In genomic region chr6:104623052-104623690, GRCh38 we compare ENCODE assay signal across 10 cellular contexts.
DNase-seq lines count a peak whose midpoint lies in the region; ATAC-seq, FAIRE-seq and TF ChIP-seq lines count a peak whose summit lies in the region.
"Had no signal": no experiment of that assay in that cellular context is flagged by ENCODE, and none has a peak within 500 bp of the region (broad histone marks: within the 10 kb centered on the region; RNA-seq: fewer than 3 reads in every experiment).

No MANE protein-coding gene starts in this region.

- CTCF ChIA-PET in activated CD8-positive, alpha-beta T cell treated with anti-CD3 and anti-CD28 coated beads for 36 hours (lab: Charles Lee), result interaction anchor here (1.3 kb wide), 1 partner anchor 29 kb away, joined by 4 read pairs; no protein-coding TSS in a partner anchor

- no peaks in the 10 kb centered on the region for H3K9me3 Mint-ChIP-seq in activated CD8-positive, alpha-beta T cell treated with anti-CD3 and anti-CD28 coated beads for 36 hours
- no peaks in the 10 kb centered on the region for H3K9me3 Mint-ChIP-seq in naive thymus-derived CD8-positive, alpha-beta T cell

- H3K36me3 Mint-ChIP-seq in activated CD8-positive, alpha-beta T cell treated with anti-CD3 and anti-CD28 coated beads for 36 hours (ENCODE audit: low read depth), result no peaks in the 10 kb centered on the region
- H3K36me3 Mint-ChIP-seq in naive thymus-derived CD8-positive, alpha-beta T cell, result no peaks in the 10 kb centered on the region

- H3K27ac Mint-ChIP-seq in activated CD8-positive, alpha-beta T cell treated with anti-CD3 and anti-CD28 coated beads for 36 hours, result no peak overlapping the region
- H3K27ac Mint-ChIP-seq in naive thymus-derived CD8-positive, alpha-beta T cell, result peak overlapping the region in 1 of 10 donors; percentile 37

- no peak for FAIRE-seq in HTR-8/SVneo (lab: Jason Lieb, UNC)

- DNase-seq in HTR-8/SVneo (ENCODE audit: insufficient read length, low spot score), result peak; percentile 28
- peak; percentile 24 for DNase-seq in activated CD8-positive, alpha-beta T cell treated with anti-CD3 and anti-CD28 coated beads for 36 hours
- peak in 1 of 10 donors; percentile 1 for DNase-seq in naive thymus-derived CD8-positive, alpha-beta T cell
- DNase-seq: activated CD4-positive, alpha-beta T cell treated with anti-CD3 and anti-CD28 coated beads for 4 hours; dermis blood vessel endothelial cell had no signal

- ATAC-seq in GM18511 (IDR thresholded peaks at IDR 0.05; ENCODE audit: unreplicated experiment) (peak; percentile 65), GM19023 (IDR thresholded peaks at IDR 0.05; ENCODE audit: unreplicated experiment) (no peak), GM21381 (IDR thresholded peaks at IDR 0.05; ENCODE audit: unreplicated experiment) (no peak), HG03521 (IDR thresholded peaks at IDR 0.05; ENCODE audit: unreplicated experiment) (no peak), GM19452 (IDR thresholded peaks at IDR 0.05; ENCODE audit: unreplicated experiment) (no peak)
- peak; percentile 55 for ATAC-seq in activated CD8-positive, alpha-beta T cell treated with anti-CD3 and anti-CD28 coated beads for 36 hours
- ATAC-seq in naive thymus-derived CD8-positive, alpha-beta T cell, result no peak

- peaks cover 5% of the 10 kb centered on the region for H3K27me3 Mint-ChIP-seq in activated CD8-positive, alpha-beta T cell treated with anti-CD3 and anti-CD28 coated beads for 36 hours
- H3K27me3 Mint-ChIP-seq in naive thymus-derived CD8-positive, alpha-beta T cell, result peaks cover 0 to 17% (median 5%) of the 10 kb centered on the region in 5 donors

- POLR2A ChIA-PET in activated CD8-positive, alpha-beta T cell treated with anti-CD3 and anti-CD28 coated beads for 36 hours (lab: Charles Lee), result no interaction called here
- POLR2A ChIA-PET in naive thymus-derived CD8-positive, alpha-beta T cell (lab: Charles Lee), result no interaction called here

- TF ChIP-seq CTCF in activated CD8-positive, alpha-beta T cell treated with anti-CD3 and anti-CD28 coated beads for 36 hours (IDR thresholded peaks at IDR 0.05), result no peak

- intact Hi-C loops in activated CD8-positive, alpha-beta T cell treated with anti-CD3 and anti-CD28 coated beads for 36 hours (cut with micrococcal nuclease), result no loop called here

- no peak overlapping the region for H3K4me3 Mint-ChIP-seq in activated CD8-positive, alpha-beta T cell treated with anti-CD3 and anti-CD28 coated beads for 36 hours
- H3K4me3 Mint-ChIP-seq in naive thymus-derived CD8-positive, alpha-beta T cell, result peak overlapping the region in 7 of 10 donors; percentile 7 to 56 (median 22)

- H3K4me1 Mint-ChIP-seq in activated CD8-positive, alpha-beta T cell treated with anti-CD3 and anti-CD28 coated beads for 36 hours (ENCODE audit: low read depth), result peaks cover 6% of the 10 kb centered on the region
- peaks cover 3 to 9% (median 5%) of the 10 kb centered on the region in 4 donors for H3K4me1 Mint-ChIP-seq in naive thymus-derived CD8-positive, alpha-beta T cell

Comparison
In these comparisons a context has a peak if more than half of its experiments do, and no peak if none do; other contexts are left out.
1. ATAC-seq: peak in GM18511 (single experiment) and activated CD8-positive, alpha-beta T cell treated with anti-CD3 and anti-CD28 coated beads for 36 hours (single experiment); none in naive thymus-derived CD8-positive, alpha-beta T cell (0 of 2), GM19023 (single experiment), GM21381 (single experiment), HG03521 (single experiment) and GM19452 (single experiment).